30 cellular contexts compared by ENCODE assay signal in the genomic region with DNA sequence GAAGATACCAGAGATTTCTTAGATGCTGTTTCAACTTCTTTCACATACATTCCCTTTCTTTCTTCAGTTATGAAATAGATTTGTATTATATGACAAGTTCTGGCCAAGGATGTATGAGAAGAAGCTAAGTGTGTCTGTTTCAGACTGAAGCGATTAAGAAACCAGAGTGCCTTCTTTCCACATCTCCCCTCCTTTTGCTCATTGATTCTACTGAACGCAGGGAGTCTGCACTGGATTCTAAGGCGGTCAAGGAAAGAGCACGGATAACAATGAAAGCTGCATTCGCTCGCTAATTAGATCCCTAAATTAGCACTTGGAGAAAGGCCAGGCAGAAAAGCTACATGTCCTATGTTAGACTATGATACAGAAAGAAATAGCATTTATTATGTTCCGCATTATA.
"Had no signal": no experiment of that assay in that cellular context is flagged by ENCODE, and none has a peak within 500 bp of the region (broad histone marks: within the 10 kb centered on the region; RNA-seq: fewer than 3 reads in every experiment).

No MANE protein-coding gene starts in this region.

- H3K27me3 ChIP-seq: body of pancreas, breast epithelium, SJCRH30 had no signal

- H3K36me3 ChIP-seq: breast epithelium, SJCRH30, WERI-Rb-1 had no signal

- H3K9me3 ChIP-seq: body of pancreas, breast epithelium, SJCRH30 had no signal

- H3K4me3 ChIP-seq: body of pancreas, breast epithelium, K562, SJCRH30, SK-N-MC had no signal

- H3K27ac ChIP-seq: body of pancreas, breast epithelium, SJCRH30, SK-N-MC, WERI-Rb-1 had no signal

- FAIRE-seq: astrocyte, K562 had no signal

- DNase-seq: activated CD4-positive, alpha-beta T cell treated with anti-CD3 and anti-CD28 coated beads, Interleukin-2, amount 10 ng/mL, durations not matched to agents 24 days and 14 days; activated CD4-positive, alpha-beta T cell treated with anti-CD3 and anti-CD28 coated beads, Interleukin-2, amount 50 U/mL, for 4 hours; activated CD8-positive, alpha-beta T cell treated with anti-CD3 and anti-CD28 coated beads for 36 hours; activated effector memory CD4-positive, alpha-beta T cell treated with anti-CD3 and anti-CD28 coated beads, Interleukin-2, amount 50 U/mL, for 16 hours; activated naive CD4-positive, alpha-beta T cell; activated naive CD4-positive, alpha-beta T cell treated with anti-CD3 and anti-CD28 coated beads, Interleukin-2, amount 50 U/mL, for 16 hours; activated naive CD8-positive, alpha-beta T cell treated with anti-CD3 and anti-CD28 coated beads for 36 hours; activated T-cell treated with anti-CD3 and anti-CD28 coated beads, Interleukin-2, amount 50 U/mL, for 1 hour; activated T-cell treated with anti-CD3 and anti-CD28 coated beads, Interleukin-2, amount 50 U/mL, for 72 hours; amniotic stem cell; body of pancreas; NCI-H1092 treated with DMSO at 0.1 percent for 48 hours; NCI-H1417; NCI-H146; NCI-H187; NCI-H2029 treated with DMSO at 0.1 percent for 48 hours; NCI-H2107; NCI-H2171; NCI-H510A; NCI-H526; OCI-M1; SHP77; SJCRH30; T1000; WERI-Rb-1 had no signal

- ATAC-seq: activated CD8-positive, alpha-beta T cell treated with anti-CD3 and anti-CD28 coated beads for 36 hours; activated T-cell treated with anti-CD3 and anti-CD28 coated beads, Interleukin-2, amount 50 U/mL, for 72 hours; activated T-helper 17 cell treated with anti-CD3 and anti-CD28 coated beads, Interleukin-2, amount 50 U/mL, for 72 hours; body of pancreas; K562 had no signal

- H3K4me1 ChIP-seq: body of pancreas, breast epithelium, SJCRH30 had no signal
